In genomic region chr6:93823489-93823888, GRCh38 we compare ENCODE assay signal across 34 cellular contexts.
DNase-seq lines count a peak whose midpoint lies in the region; ATAC-seq, FAIRE-seq and TF ChIP-seq lines count a peak whose summit lies in the region.
"Had no signal": no experiment of that assay in that cellular context is flagged by ENCODE, and none has a peak within 500 bp of the region (broad histone marks: within the 10 kb centered on the region; RNA-seq: fewer than 3 reads in every experiment).

No MANE protein-coding gene starts in this region.

- no peak overlapping the region for H4K5ac ChIP-seq in H1 (ENCODE audit: insufficient read length, low read depth, low read length)

- H3K27ac Mint-ChIP-seq in GM23338, result no peak overlapping the region
- H3K27ac Mint-ChIP-seq in WTC11, result no peak overlapping the region
- H3K27ac Mint-ChIP-seq in activated CD4-positive, alpha-beta memory T cell treated with anti-CD3 and anti-CD28 coated beads, Interleukin-2, amount 10 ng/mL, durations not matched to agents 7 days and 5 days, result no peak overlapping the region
- H3K27ac Mint-ChIP-seq: B cell; CD14-positive monocyte; CD4-positive, alpha-beta memory T cell; CD4-positive, alpha-beta T cell; CD4-positive, CD25-positive, alpha-beta regulatory T cell; CD8-positive, alpha-beta memory T cell; CD8-positive, alpha-beta T cell had no signal

- H3K9me3 Mint-ChIP-seq in GM23338 (peaks cover 3% of the 10 kb centered on the region; the same call in 2 of the 3 replicates), WTC11 (no peaks in the 10 kb centered on the region)
- H3K9me3 Mint-ChIP-seq in activated CD4-positive, alpha-beta memory T cell treated with anti-CD3 and anti-CD28 coated beads, Interleukin-2, amount 10 ng/mL, durations not matched to agents 7 days and 5 days, result no peaks in the 10 kb centered on the region

- no peaks in the 10 kb centered on the region for H3K23me2 ChIP-seq in H1 (ENCODE audit: low read depth, low read length)

- H3K27ac ChIP-seq in GM23338 (ENCODE audit: low read depth), result no peak overlapping the region
- H3K27ac ChIP-seq in H1 (ENCODE audit: low read depth, low read length), result no peak overlapping the region
- H3K27ac ChIP-seq in testis, result no peak overlapping the region
- H3K27ac ChIP-seq: 22Rv1; A549; BLaER1; BLaER1 treated with 17β-estradiol and CSF1 and Interleukin-3, amounts not matched to agents 10 nM and 100 nM; C4-2B had no signal

- no peaks in the 10 kb centered on the region for H3K79me1 ChIP-seq in H1 (ENCODE audit: low read depth, low read length)

- H3K79me2 ChIP-seq in GM23338 (replicated peaks; ENCODE audit: insufficient read depth), result no peaks in the 10 kb centered on the region
- H3K79me2 ChIP-seq in H1 (ENCODE audit: control insufficient read depth in 1 of 2, insufficient read depth in 2 of 2, low read length in 2 of 2), result peaks cover 0 to 10% of the 10 kb centered on the region in 2 experiments; a peak in 2 of 4 replicates

- H3K36me3 ChIP-seq in GM23338 (ENCODE audit: insufficient read depth), result no peaks in the 10 kb centered on the region
- peaks cover 0 to 50% (median 6%) of the 10 kb centered on the region in 4 experiments; a peak in 2 of 8 replicates for H3K36me3 ChIP-seq in H1 (ENCODE audit: control insufficient read depth in 2 of 4, insufficient read depth in 4 of 4, low read length in 3 of 4)
- H3K36me3 ChIP-seq in testis (ENCODE audit: low read depth, missing control alignments), result no peaks in the 10 kb centered on the region
- H3K36me3 ChIP-seq: BE2C; BLaER1; BLaER1 treated with 17β-estradiol and CSF1 and Interleukin-3, amounts not matched to agents 10 nM and 100 nM had no signal

- CTCF ChIA-PET in WTC11 (lab: Charles Lee) (interaction anchor here (1.9 kb wide), 1 partner anchor 102 kb away, joined by 9 read pairs; no protein-coding TSS in a partner anchor), H1 (lab: Charles Lee; ENCODE audit: partially characterized antibody) (no interaction called here)
- CTCF ChIA-PET in activated CD4-positive, alpha-beta memory T cell treated with anti-CD3 and anti-CD28 coated beads, Interleukin-2, amount 10 ng/mL, durations not matched to agents 7 days and 5 days (lab: Charles Lee), result no interaction called here

- FAIRE-seq in D721Med (lab: Jason Lieb, UNC) (peak; percentile 61), H1 (lab: Jason Lieb, UNC) (no peak)
- FAIRE-seq: A549 had no signal

- no peak overlapping the region for H3K4me3 Mint-ChIP-seq in GM23338
- H3K4me3 Mint-ChIP-seq in WTC11, result no peak overlapping the region
- H3K4me3 Mint-ChIP-seq in activated CD4-positive, alpha-beta memory T cell treated with anti-CD3 and anti-CD28 coated beads, Interleukin-2, amount 10 ng/mL, durations not matched to agents 7 days and 5 days, result no peak overlapping the region
- H3K4me3 Mint-ChIP-seq: B cell; CD14-positive monocyte; CD4-positive, alpha-beta memory T cell; CD4-positive, alpha-beta T cell; CD4-positive, CD25-positive, alpha-beta regulatory T cell; CD8-positive, alpha-beta memory T cell; CD8-positive, alpha-beta T cell had no signal

- H4K91ac ChIP-seq in H1 (replicated peaks; ENCODE audit: insufficient read length, low read length), result no peak overlapping the region

- H3K4me1 Mint-ChIP-seq in GM23338 (peaks cover 45% of the 10 kb centered on the region; the same call in 2 of the 3 replicates), WTC11 (peaks cover 52% of the 10 kb centered on the region)
- H3K4me1 Mint-ChIP-seq in activated CD4-positive, alpha-beta memory T cell treated with anti-CD3 and anti-CD28 coated beads, Interleukin-2, amount 10 ng/mL, durations not matched to agents 7 days and 5 days, result no peaks in the 10 kb centered on the region
- H3K4me1 Mint-ChIP-seq: B cell; CD14-positive monocyte; CD4-positive, alpha-beta memory T cell; CD4-positive, CD25-positive, alpha-beta regulatory T cell; CD8-positive, alpha-beta memory T cell had no signal

- H3K4me2 ChIP-seq in GM23338 (no peak overlapping the region), H1 (ENCODE audit: insufficient read depth in 1 of 2, low read depth in 2 of 2, low read length in 2 of 2) (no peak overlapping the region)
- H3K4me2 ChIP-seq: A549; BLaER1; BLaER1 treated with 17β-estradiol and CSF1 and Interleukin-3, amounts not matched to agents 10 nM and 100 nM had no signal

- H3K4ac ChIP-seq in H1 (replicated peaks; ENCODE audit: insufficient read length, low read depth, low read length), result no peak overlapping the region

- H4K8ac ChIP-seq in H1 (ENCODE audit: extremely low read depth, insufficient read depth, low read length), result no peak overlapping the region

- 94% methylated on average over 4 of the region's 4 CpGs; no CpG with 5 or more reads in 1 of the 2 experiments for WGBS in H1 (ENCODE audit: extremely low coverage in 1 of 2, insufficient coverage in 1 of 2, insufficient read length in 1 of 2, insufficient replicate concordance in 2 of 2, low coverage in 1 of 2, low lambda C conversion rate in 2 of 2, missing lambda C conversion rate in 1 of 2), 2 experiments
- WGBS in testis, 2 donors, result 89 to 93% methylated on average over 4 of the region's 4 CpGs

- peaks cover 10% of the 10 kb centered on the region for H3K4me1 ChIP-seq in GM23338 (ENCODE audit: insufficient read depth)
- peaks cover 0 to 8% (median 1%) of the 10 kb centered on the region in 4 experiments; a peak in 2 of 7 replicates for H3K4me1 ChIP-seq in H1 (replicated peaks in 1 of 4; ENCODE audit: control insufficient read depth in 3 of 4, insufficient read depth in 4 of 4, low read length in 3 of 4)
- no peaks in the 10 kb centered on the region for H3K4me1 ChIP-seq in testis
- H3K4me1 ChIP-seq: A549; BE2C; BLaER1; BLaER1 treated with 17β-estradiol and CSF1 and Interleukin-3, amounts not matched to agents 10 nM and 100 nM; Caco-2 had no signal

- peaks cover 56% of the 10 kb centered on the region for H3K36me3 Mint-ChIP-seq in GM23338 (ENCODE audit: low read depth)
- peaks cover 26% of the 10 kb centered on the region for H3K36me3 Mint-ChIP-seq in WTC11
- H3K36me3 Mint-ChIP-seq in activated CD4-positive, alpha-beta memory T cell treated with anti-CD3 and anti-CD28 coated beads, Interleukin-2, amount 10 ng/mL, durations not matched to agents 7 days and 5 days (ENCODE audit: low read depth), result no peaks in the 10 kb centered on the region
- H3K36me3 Mint-ChIP-seq: CD14-positive monocyte; CD4-positive, alpha-beta memory T cell; CD4-positive, CD25-positive, alpha-beta regulatory T cell; CD8-positive, alpha-beta memory T cell; CD8-positive, alpha-beta T cell had no signal

- no peak overlapping the region for H3K9ac ChIP-seq in H1 (replicated peaks in 1 of 4; ENCODE audit: extremely low read depth in 1 of 4, low read depth in 3 of 4, low read length in 3 of 4)
- H3K9ac ChIP-seq: BLaER1; BLaER1 treated with 17β-estradiol and CSF1 and Interleukin-3, amounts not matched to agents 10 nM and 100 nM had no signal

- H2BK20ac ChIP-seq in H1 (ENCODE audit: low read length), result no peak overlapping the region

- H2BK120ac ChIP-seq in H1 (replicated peaks; ENCODE audit: low read depth, low read length), result no peak overlapping the region

- H3K23ac ChIP-seq in H1 (ENCODE audit: insufficient read length), result no peak overlapping the region

- DNase-seq in D721Med (ENCODE audit: insufficient read length, low spot score), result no peak
- DNase-seq in GM23338 (ENCODE audit: low spot score), result no peak
- DNase-seq in WTC11 (ENCODE audit: low spot score), result no peak
- no peak for DNase-seq in H1 (ENCODE audit: low read depth in 1 of 2, low spot score in 2 of 2)
- DNase-seq in testis, result no peak
- DNase-seq in DMS79 treated with DMSO at 0.1 percent for 48 hours (lab: John Stamatoyannopoulos, UW), result no peak
- no peak for DNase-seq in NCI-H524 treated with DMSO at 0.1 percent for 48 hours (lab: John Stamatoyannopoulos, UW)
- no peak for DNase-seq in activated CD4-positive, alpha-beta memory T cell treated with anti-CD3 and anti-CD28 coated beads, Interleukin-2, amount 10 ng/mL, durations not matched to agents 7 days and 5 days
- DNase-seq: 8988T; ACHN; AML-193; BE2C; C1 segment of cervical spinal cord; Caco-2; Calu3; CD4-positive, alpha-beta memory T cell; CD4-positive, alpha-beta T cell; CD4-positive, CD25-positive, alpha-beta regulatory T cell; CD8-positive, alpha-beta memory T cell; CD8-positive, alpha-beta T cell; COR-L47; DMS 273 treated with DMSO at 0.1 percent for 48 hours; DMS153; DMS53; DMS79; DND-41; EL had no signal

- H3K27me3 ChIP-seq in GM23338 (ENCODE audit: insufficient read depth) (no peaks in the 10 kb centered on the region), H1 (replicated peaks in 1 of 4; ENCODE audit: control insufficient read depth in 3 of 4, extremely low read depth in 1 of 4, insufficient read depth in 3 of 4, low read length in 3 of 4) (no peaks in the 10 kb centered on the region), testis (no peaks in the 10 kb centered on the region)
- H3K27me3 ChIP-seq: BE2C; BLaER1; BLaER1 treated with 17β-estradiol and CSF1 and Interleukin-3, amounts not matched to agents 10 nM and 100 nM had no signal

- H3K4me3 ChIP-seq in GM23338 (no peak overlapping the region), H1 (ENCODE audit: extremely low read depth in 1 of 4, insufficient read depth in 2 of 4, low read depth in 3 of 4, low read length in 4 of 4) (no peak overlapping the region), testis (no peak overlapping the region)
- H3K4me3 ChIP-seq: A549; BLaER1; BLaER1 treated with 17β-estradiol and CSF1 and Interleukin-3, amounts not matched to agents 10 nM and 100 nM had no signal

- no peak for TF ChIP-seq EP300 in H1 (IDR thresholded peaks at IDR 0.05; ENCODE audit: borderline replicate concordance in 1 of 2, low read depth in 2 of 2, low read length in 2 of 2)

- no peak overlapping the region for H2BK5ac ChIP-seq in H1 (ENCODE audit: low read depth, low read length)

- intact Hi-C loops in testis (cut with DNase I; ENCODE audit: low total_unique reads), result no loop called here

- no peak overlapping the region for H3K18ac ChIP-seq in H1 (ENCODE audit: extremely low read depth, low read length)

- H2AK5ac ChIP-seq in H1 (ENCODE audit: low read depth, low read length), result no peak overlapping the region

- peaks cover 7% of the 10 kb centered on the region for H3K27me3 Mint-ChIP-seq in GM23338 (ENCODE audit: insufficient read depth, low read depth, poor library complexity)
- H3K27me3 Mint-ChIP-seq in WTC11 (ENCODE audit: low read depth), result peaks cover 4% of the 10 kb centered on the region; the same call in 1 of the 2 replicates
- H3K27me3 Mint-ChIP-seq in activated CD4-positive, alpha-beta memory T cell treated with anti-CD3 and anti-CD28 coated beads, Interleukin-2, amount 10 ng/mL, durations not matched to agents 7 days and 5 days, result no peaks in the 10 kb centered on the region
- H3K27me3 Mint-ChIP-seq: B cell; CD4-positive, alpha-beta memory T cell; CD4-positive, alpha-beta T cell; CD4-positive, CD25-positive, alpha-beta regulatory T cell; CD8-positive, alpha-beta memory T cell had no signal

- H3K9me2 ChIP-seq in GM23338 (ENCODE audit: insufficient read depth), result no peaks in the 10 kb centered on the region

- no peak for TF ChIP-seq RAD21 in H1 (IDR thresholded peaks at IDR 0.05 in 1 of 2, conservative IDR thresholded peaks at IDR 0.05 in 1 of 2; ENCODE audit: low read depth in 2 of 2, low read length in 2 of 2)

- TF ChIP-seq CTCF in D721Med (IDR thresholded peaks at IDR 0.05; ENCODE audit: insufficient read depth, missing control alignments), result no peak
- TF ChIP-seq CTCF in GM23338 (conservative IDR thresholded peaks at IDR 0.05; ENCODE audit: low read depth in 2 of 2), result no peak
- no peak for TF ChIP-seq CTCF in WTC11 (IDR thresholded peaks at IDR 0.05)
- TF ChIP-seq CTCF in H1 (IDR thresholded peaks at IDR 0.05; ENCODE audit: control extremely low read depth in 1 of 3, insufficient read depth in 1 of 3, low read depth in 1 of 3, low read length in 3 of 3), result no peak
- TF ChIP-seq CTCF in testis (IDR thresholded peaks at IDR 0.05), result no peak

- TF ChIP-seq POLR2A in H1 (IDR thresholded peaks at IDR 0.05; ENCODE audit: control extremely low read depth in 1 of 2, low read depth in 2 of 2, low read length in 2 of 2) (peak in 1 of 2 experiments; percentile 83; a peak in 1 of 3 replicates), testis (IDR thresholded peaks at IDR 0.05) (no peak)

- peaks cover 17% of the 10 kb centered on the region for H3F3A ChIP-seq in GM23338 (replicated peaks; ENCODE audit: low read depth)

- no peak overlapping the region for H3K14ac ChIP-seq in H1 (ENCODE audit: insufficient read length)

- H2AFZ ChIP-seq in GM23338, result no peak overlapping the region
- no peak overlapping the region for H2AFZ ChIP-seq in H1 (ENCODE audit: low read length)

- POLR2A ChIA-PET in WTC11 (lab: Charles Lee), result interaction anchor here (1.1 kb wide), 1 partner anchor 102 kb away, joined by 3 read pairs; no protein-coding TSS in a partner anchor
- POLR2A ChIA-PET in H1 (lab: Charles Lee; ENCODE audit: partially characterized antibody), result interaction anchor here (1.1 to 2.2 kb wide), 3 partner anchors 28 to 225 kb away, joined by 3 to 6 read pairs (median 4); no protein-coding TSS in a partner anchor
- POLR2A ChIA-PET in activated CD4-positive, alpha-beta memory T cell treated with anti-CD3 and anti-CD28 coated beads, Interleukin-2, amount 10 ng/mL, durations not matched to agents 7 days and 5 days (lab: Charles Lee), result no interaction called here

- no peak overlapping the region for H2BK15ac ChIP-seq in H1 (ENCODE audit: low read length)

- no peak for ATAC-seq in GM23338
- ATAC-seq in WTC11, result no peak
- ATAC-seq: A549; CD8-positive, alpha-beta T cell had no signal

- H3K56ac ChIP-seq in H1 (replicated peaks; ENCODE audit: insufficient read length, low read depth, low read length), result no peak overlapping the region

- H2BK12ac ChIP-seq in H1 (ENCODE audit: low read depth, low read length), result no peak overlapping the region

- H4K20me1 ChIP-seq in GM23338 (replicated peaks; ENCODE audit: insufficient read depth) (no peaks in the 10 kb centered on the region), H1 (replicated peaks in 1 of 2; ENCODE audit: control insufficient read depth in 1 of 2, insufficient read depth in 2 of 2, low read length in 2 of 2) (peaks cover 0 to 6% of the 10 kb centered on the region in 2 experiments)
- H4K20me1 ChIP-seq: BLaER1; BLaER1 treated with 17β-estradiol and CSF1 and Interleukin-3, amounts not matched to agents 10 nM and 100 nM had no signal

- H3K9me3 ChIP-seq in H1 (ENCODE audit: insufficient read depth in 2 of 2, low read depth in 1 of 2, low read length in 1 of 2), result no peaks in the 10 kb centered on the region
- H3K9me3 ChIP-seq in testis, result no peaks in the 10 kb centered on the region
- H3K9me3 ChIP-seq: A549; BE2C; BLaER1; BLaER1 treated with 17β-estradiol and CSF1 and Interleukin-3, amounts not matched to agents 10 nM and 100 nM; Caco-2 had no signal
